In genomic region chr5:171207256-171207866, GRCh38 we compare ENCODE assay signal across 8 cellular contexts.
DNase-seq lines count a peak whose midpoint lies in the region; ATAC-seq and TF ChIP-seq lines count a peak whose summit lies in the region.

No MANE protein-coding gene starts in this region.

- no peak for TF ChIP-seq POLR2A in transverse colon (IDR thresholded peaks at IDR 0.05)

- H3K27ac Mint-ChIP-seq in activated CD8-positive, alpha-beta T cell treated with anti-CD3 and anti-CD28 coated beads for 36 hours, result no peak overlapping the region

- no peaks in the 10 kb centered on the region for H3K4me1 ChIP-seq in transverse colon

- H3K36me3 ChIP-seq in transverse colon, result no peaks in the 10 kb centered on the region

- no peak overlapping the region for H3K27ac ChIP-seq in transverse colon

- in situ Hi-C loops in transverse colon (cut with MboI; ENCODE audit: low pct_ligation_motif_present in 1 of 4, low pct_unique_long_range_greater_than_20kb in 1 of 4, low sequenced_read_pairs in 3 of 4), result loop anchor here in 2 of 4 donors (10.0 to 25.0 kb wide), 2 partner anchors 130 to 137 kb away; no protein-coding TSS in a partner anchor

- no peak for ATAC-seq in activated CD8-positive, alpha-beta T cell treated with anti-CD3 and anti-CD28 coated beads for 36 hours
- ATAC-seq in GM21737 (IDR thresholded peaks at IDR 0.05; ENCODE audit: unreplicated experiment) (no peak), HG03045 (IDR thresholded peaks at IDR 0.05; ENCODE audit: unreplicated experiment) (no peak)

- no peaks in the 10 kb centered on the region for H3K4me1 Mint-ChIP-seq in activated CD8-positive, alpha-beta T cell treated with anti-CD3 and anti-CD28 coated beads for 36 hours (ENCODE audit: low read depth)

- H3K27me3 Mint-ChIP-seq in activated CD8-positive, alpha-beta T cell treated with anti-CD3 and anti-CD28 coated beads for 36 hours, result peaks cover 2% of the 10 kb centered on the region

- H3K9me3 ChIP-seq in transverse colon, result no peaks in the 10 kb centered on the region

- intact Hi-C loops in activated CD8-positive, alpha-beta T cell treated with anti-CD3 and anti-CD28 coated beads for 36 hours (cut with micrococcal nuclease), result loop anchor here (1.0 kb wide), 1 partner anchor 130 kb away; no protein-coding TSS in a partner anchor
- intact Hi-C loops in transverse colon (cut with DNase I; ENCODE audit: low total_unique reads), result no loop called here

- no peak overlapping the region for H3K4me3 ChIP-seq in AG04449 (ENCODE audit: low read depth, low read length)
- no peak overlapping the region for H3K4me3 ChIP-seq in transverse colon

- CTCF ChIA-PET in AG04449 (lab: Yijun Ruan, JAX), result interaction anchor here (0.7 to 13.6 kb wide), 42 partner anchors 9 to 462 kb away, joined by 3 to 460 read pairs (median 6); partner anchors contain the start of gene TLX3
- CTCF ChIA-PET in activated CD8-positive, alpha-beta T cell treated with anti-CD3 and anti-CD28 coated beads for 36 hours (lab: Charles Lee), result interaction anchor here (0.6 to 4.8 kb wide), 32 partner anchors 9 to 569 kb away, joined by 3 to 36 read pairs (median 4); no protein-coding TSS in a partner anchor

- no peak overlapping the region for H3K4me3 Mint-ChIP-seq in activated CD8-positive, alpha-beta T cell treated with anti-CD3 and anti-CD28 coated beads for 36 hours

- H3K27me3 ChIP-seq in transverse colon, result no peaks in the 10 kb centered on the region

- TF ChIP-seq CTCF in AG04449 (IDR thresholded peaks at IDR 0.05; ENCODE audit: insufficient read depth, low read length, missing control alignments) (peak; percentile 40), transverse colon (IDR thresholded peaks at IDR 0.05) (peak in 4 of 5 experiments; percentile 24 to 40 (median 36))
- peak; percentile 71 for TF ChIP-seq CTCF in activated CD8-positive, alpha-beta T cell treated with anti-CD3 and anti-CD28 coated beads for 36 hours (IDR thresholded peaks at IDR 0.05)

- 33 to 34% methylated on average over 5 to 6 of the region's 6 CpGs for WGBS in transverse colon (ENCODE audit: low coverage in 1 of 2), 2 donors

- TF ChIP-seq EP300 in transverse colon (IDR thresholded peaks at IDR 0.05; ENCODE audit: low read depth), result no peak

- no peak for DNase-seq in AG04449 (ENCODE audit: low read depth, low spot score)
- DNase-seq in GDM1 (lab: John Stamatoyannopoulos, UW), result peak; percentile 11
- peak; percentile 79 for DNase-seq in NAMALWA (ENCODE audit: low spot score)
- DNase-seq in activated CD8-positive, alpha-beta T cell treated with anti-CD3 and anti-CD28 coated beads for 36 hours, result peak; percentile 28
- DNase-seq in iPS DF 4.7 (ENCODE audit: extremely low read depth, low spot score), result peak; percentile 19
- no peak for DNase-seq in transverse colon

- no peaks in the 10 kb centered on the region for H3K9me3 Mint-ChIP-seq in activated CD8-positive, alpha-beta T cell treated with anti-CD3 and anti-CD28 coated beads for 36 hours

- POLR2A ChIA-PET in AG04449 (lab: Yijun Ruan, JAX), result no interaction called here
- POLR2A ChIA-PET in activated CD8-positive, alpha-beta T cell treated with anti-CD3 and anti-CD28 coated beads for 36 hours (lab: Charles Lee), result interaction anchor here (1.6 kb wide), 1 partner anchor 180 kb away, joined by 4 read pairs; the partner anchor contains the start of gene NPM1

- H3K36me3 Mint-ChIP-seq in activated CD8-positive, alpha-beta T cell treated with anti-CD3 and anti-CD28 coated beads for 36 hours (ENCODE audit: low read depth), result no peaks in the 10 kb centered on the region

Comparison
In these comparisons a context has a peak if more than half of its experiments do, and no peak if none do; other contexts are left out.
1. DNase-seq: peak in GDM1 (single experiment), NAMALWA (single experiment), activated CD8-positive, alpha-beta T cell treated with anti-CD3 and anti-CD28 coated beads for 36 hours (single experiment) and iPS DF 4.7 (single experiment); none in AG04449 (single experiment) and transverse colon (single experiment).
2. Peak in every context shown above with its lines, with median percentiles within 50 percentile points of each other: CTCF ChIP-seq.